ENCODE assay signal across 10 cellular contexts in the genomic region with DNA sequence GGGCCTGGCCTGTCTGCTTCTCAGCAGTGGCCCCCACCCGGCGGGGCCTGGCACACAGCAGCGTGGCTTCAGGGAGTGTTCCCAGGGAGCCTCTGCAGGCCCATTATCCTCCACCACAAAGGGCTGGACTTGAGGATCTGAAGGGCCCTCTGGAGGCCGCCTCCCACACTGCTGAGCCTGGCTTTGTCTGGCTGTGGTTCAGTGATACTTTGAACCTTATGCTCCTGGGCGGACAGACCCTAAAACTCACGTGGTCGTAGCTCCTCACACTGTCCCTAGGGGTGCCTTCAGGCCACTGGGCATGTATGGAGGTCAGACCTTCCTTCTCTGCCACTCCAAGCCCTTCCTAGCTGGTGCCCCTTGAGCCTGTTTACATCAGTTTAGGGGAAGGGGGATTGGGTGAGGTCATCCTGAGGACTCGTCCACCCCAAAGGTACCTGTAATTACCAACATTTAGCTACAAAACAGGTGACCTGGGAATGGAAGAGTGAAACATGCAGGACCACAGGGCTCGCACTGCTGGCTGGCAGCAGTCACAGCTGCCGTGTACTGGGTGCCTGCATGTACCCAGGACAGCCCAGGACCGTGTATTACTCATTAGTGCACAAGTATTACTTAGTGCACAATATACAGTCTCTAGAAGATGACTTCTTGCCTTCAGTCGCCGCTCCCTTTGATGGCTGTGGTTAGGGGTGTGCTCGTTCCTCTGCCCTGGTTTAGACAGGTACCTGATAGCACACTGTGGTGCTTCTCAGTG. TPM values are rescaled to one million over a fixed set of nuclear protein-coding genes. Genes with fewer than 3 reads are reported as not detected.
DNase-seq lines count a peak whose midpoint lies in the region; ATAC-seq, FAIRE-seq and TF ChIP-seq lines count a peak whose summit lies in the region.
"Had no signal": no experiment of that assay in that cellular context is flagged by ENCODE, and none has a peak within 500 bp of the region (broad histone marks: within the 10 kb centered on the region; RNA-seq: fewer than 3 reads in every experiment).

No MANE protein-coding gene starts in this region.

- no peaks in the 10 kb centered on the region for H3K9me3 Mint-ChIP-seq in endothelial cell (ENCODE audit: unreplicated experiment)
- H3K9me3 Mint-ChIP-seq in nephron, result no peaks in the 10 kb centered on the region

- H3K9ac ChIP-seq in DND-41 (ENCODE audit: low read depth, low read length), result no peak overlapping the region

- no peaks in the 10 kb centered on the region for H3K27me3 ChIP-seq in DND-41 (ENCODE audit: insufficient read depth, low read length, poor library complexity)
- H3K27me3 ChIP-seq: colonic mucosa had no signal

- no peaks in the 10 kb centered on the region for H3K4me1 ChIP-seq in DND-41 (ENCODE audit: insufficient read depth, low read length)
- H3K4me1 ChIP-seq: colonic mucosa had no signal

- no peak for FAIRE-seq in D721Med (lab: Jason Lieb, UNC)

- no peak overlapping the region for H3K4me3 ChIP-seq in DND-41 (ENCODE audit: low read depth in 1 of 2, low read length in 2 of 2)
- H3K4me3 ChIP-seq: colonic mucosa had no signal

- no peaks in the 10 kb centered on the region; the same call in 1 of the 2 replicates for H4K20me1 ChIP-seq in DND-41 (ENCODE audit: insufficient read depth, low read length)

- no peak overlapping the region for H3K4me2 ChIP-seq in DND-41 (ENCODE audit: insufficient read depth, low read length)

- H3K36me3 ChIP-seq in DND-41 (ENCODE audit: insufficient read depth, low read length), result peaks cover 78% of the 10 kb centered on the region
- H3K36me3 ChIP-seq: colonic mucosa had no signal

- no peak overlapping the region for H3K27ac ChIP-seq in DND-41 (ENCODE audit: low read length)
- H3K27ac ChIP-seq: colonic mucosa had no signal

- DNase-seq in DND-41 (no peak), NCI-H69 (lab: John Stamatoyannopoulos, UW) (peak; percentile 51), endothelial cell (ENCODE audit: low spot score) (no peak), DMS79 (lab: John Stamatoyannopoulos, UW) (no peak), D721Med (ENCODE audit: insufficient read length, low spot score) (no peak)
- DNase-seq in NK-92 treated with Interleukin-12 subunit alpha and Interleukin-12 subunit beta, amount 100 ng/mL, for 24 hours (lab: John Stamatoyannopoulos, UW), result no peak
- DNase-seq: activated CD4-positive, CD25-positive, alpha-beta regulatory T cell treated with anti-CD3 and anti-CD28 coated beads, Interleukin-2, amount 50 U/mL, for 72 hours; colonic mucosa had no signal

- TF ChIP-seq CTCF in DND-41 (IDR thresholded peaks at IDR 0.05; ENCODE audit: borderline replicate concordance, extremely low read depth, low read length, poor library complexity, severe bottlenecking), result no peak
- TF ChIP-seq CTCF in endothelial cell (IDR thresholded peaks at IDR 0.05; ENCODE audit: unreplicated experiment), result no peak
- no peak for TF ChIP-seq CTCF in nephron (IDR thresholded peaks at IDR 0.05; ENCODE audit: unreplicated experiment in 3 of 3)
- TF ChIP-seq CTCF in D721Med (IDR thresholded peaks at IDR 0.05; ENCODE audit: insufficient read depth, missing control alignments), result no peak

- no peaks in the 10 kb centered on the region for H3K79me2 ChIP-seq in DND-41 (ENCODE audit: insufficient read depth, low read length)

- no peak overlapping the region for H2AFZ ChIP-seq in DND-41 (ENCODE audit: low read depth, low read length)

- no peaks in the 10 kb centered on the region for H3K4me1 Mint-ChIP-seq in endothelial cell (ENCODE audit: unreplicated experiment)
- peaks cover 19% of the 10 kb centered on the region for H3K4me1 Mint-ChIP-seq in nephron

- H3K27me3 Mint-ChIP-seq in endothelial cell (ENCODE audit: unreplicated experiment), result peaks cover 2% of the 10 kb centered on the region
- H3K27me3 Mint-ChIP-seq in nephron (ENCODE audit: low read depth), result no peaks in the 10 kb centered on the region

- H3K4me3 Mint-ChIP-seq in endothelial cell (ENCODE audit: unreplicated experiment) (peak overlapping the region; percentile 11), nephron (no peak overlapping the region)

- H3K27ac Mint-ChIP-seq in endothelial cell (ENCODE audit: unreplicated experiment) (no peak overlapping the region), nephron (peak overlapping the region; percentile 22 to 64 (median 48))

- H3K9me3 ChIP-seq in DND-41 (ENCODE audit: insufficient read depth, low read length, severe bottlenecking), result no peaks in the 10 kb centered on the region
- H3K9me3 ChIP-seq: colonic mucosa had no signal

- ATAC-seq in DND-41 (ENCODE audit: insufficient read depth, low read depth) (peak; percentile 11; the same call in 1 of the 3 replicates), HG03565 (IDR thresholded peaks at IDR 0.05; ENCODE audit: unreplicated experiment) (no peak)

- H3K36me3 Mint-ChIP-seq in endothelial cell (ENCODE audit: low read depth, unreplicated experiment) (peaks cover 21% of the 10 kb centered on the region), nephron (ENCODE audit: low read depth) (peaks cover 48% of the 10 kb centered on the region)

RNA-seq across cellular contexts. Expression of gene GRHPR, which starts 8.5 kb away (rescaled TPM):
- 81.5 TPM for total RNA-seq in endothelial cell (ENCODE audit: unreplicated experiment)

RNA-seq across cellular contexts. Expression of gene ZBTB5, which starts 34.2 kb away (rescaled TPM):
- 9.0 TPM for total RNA-seq in endothelial cell (ENCODE audit: unreplicated experiment)

RNA-seq across cellular contexts. Expression of gene POLR1E, which starts 54.7 kb away (rescaled TPM):
- total RNA-seq in endothelial cell (ENCODE audit: unreplicated experiment), result 16.9 TPM
